In the genomic region with DNA sequence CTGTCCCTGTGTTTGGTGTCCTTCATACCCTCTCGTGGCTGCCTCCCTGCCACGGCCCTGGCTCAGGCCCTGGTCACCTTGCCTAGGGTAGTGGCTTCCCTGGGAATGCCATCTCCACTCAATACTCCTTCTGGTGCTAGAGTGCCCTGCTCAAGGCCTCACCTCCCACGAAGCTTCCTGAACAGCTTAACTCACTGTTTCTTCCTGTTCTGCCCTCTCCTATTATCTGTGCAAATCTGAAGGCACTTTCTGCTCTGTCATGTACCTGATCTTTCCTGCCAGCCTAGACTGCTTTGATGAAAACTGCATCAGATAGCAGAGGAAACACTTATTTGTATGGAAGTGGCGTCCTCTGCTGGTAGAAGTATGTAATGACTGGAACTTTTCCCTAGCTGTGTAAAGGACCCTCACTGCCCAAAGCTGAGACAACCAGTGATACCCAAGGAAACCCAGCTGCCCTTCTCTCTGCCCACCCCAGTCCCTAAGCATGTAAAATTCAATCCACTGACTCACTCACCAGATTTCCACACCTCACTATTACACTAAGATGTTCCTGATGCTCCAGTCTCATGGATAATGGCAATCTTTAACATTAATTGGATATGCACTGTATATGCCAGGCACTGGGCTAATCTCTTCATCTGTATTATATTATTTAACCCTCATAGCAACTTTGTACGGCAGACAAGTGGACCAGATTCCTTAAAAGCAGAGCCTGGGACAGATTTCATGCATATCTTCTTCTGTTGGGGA, we compare ENCODE assay signal across 8 cellular contexts. TPM values are rescaled to one million over a fixed set of nuclear protein-coding genes. Genes with fewer than 3 reads are reported as not detected.
A peak's percentile ranks its signal among the peaks of the same experiment; 100 is the strongest.
DNase-seq lines count a peak whose midpoint lies in the region; ATAC-seq and TF ChIP-seq lines count a peak whose summit lies in the region.

No MANE protein-coding gene starts in this region.

- H3K36me3 ChIP-seq in Karpas-422 (ENCODE audit: insufficient read depth, low read length) (no peaks in the 10 kb centered on the region), NT2/D1 (ENCODE audit: insufficient read depth, insufficient read length, low read length) (no peaks in the 10 kb centered on the region), ascending aorta (no peaks in the 10 kb centered on the region)

- H3K27ac Mint-ChIP-seq in activated CD4-positive, alpha-beta T cell treated with anti-CD3 and anti-CD28 coated beads, Interleukin-2, amount 10 ng/mL, durations not matched to agents 24 days and 14 days: no peak overlapping the region
- no peak overlapping the region for H3K27ac Mint-ChIP-seq in stimulated activated naive B cell treated with anti-CD40 and anti-IgM and Interleukin-4, amounts not matched to agents 10 μg/mL and 1 μg/mL and 100 μg/mL, for 72 hours

- peak overlapping the region; percentile 59 for H3K27ac ChIP-seq in Karpas-422 (ENCODE audit: low read length)
- H3K27ac ChIP-seq in ascending aorta: no peak overlapping the region

- H3K9me3 ChIP-seq in Karpas-422 (ENCODE audit: low read length) (no peaks in the 10 kb centered on the region), NT2/D1 (ENCODE audit: insufficient read depth, low read length) (no peaks in the 10 kb centered on the region), ascending aorta (no peaks in the 10 kb centered on the region)

- H3K4me3 Mint-ChIP-seq in activated CD4-positive, alpha-beta T cell treated with anti-CD3 and anti-CD28 coated beads, Interleukin-2, amount 10 ng/mL, durations not matched to agents 24 days and 14 days: no peak overlapping the region
- H3K4me3 Mint-ChIP-seq in stimulated activated naive B cell treated with anti-CD40 and anti-IgM and Interleukin-4, amounts not matched to agents 10 μg/mL and 1 μg/mL and 100 μg/mL, for 72 hours: no peak overlapping the region

- DNase-seq in activated CD4-positive, alpha-beta T cell treated with anti-CD3 and anti-CD28 coated beads, Interleukin-2, amount 10 ng/mL, durations not matched to agents 24 days and 14 days: peak; percentile 88
- DNase-seq in activated CD4-positive, alpha-beta T cell treated with anti-CD3 and anti-CD28 coated beads for 1 hour: no peak
- DNase-seq in Karpas-422 (peak; percentile 92), NT2/D1 (ENCODE audit: low read depth, low spot score) (peak; percentile 76), ascending aorta (ENCODE audit: low spot score in 2 of 2) (no peak), iPS-NIHi11 (ENCODE audit: low spot score) (peak; percentile 67)
- DNase-seq in stimulated activated naive B cell treated with anti-CD40 and anti-IgM and Interleukin-4, amounts not matched to agents 10 μg/mL and 1 μg/mL and 100 μg/mL, for 72 hours: no peak

- peak; percentile 20 to 26 for ATAC-seq in stimulated activated naive B cell treated with anti-CD40 and anti-IgM and Interleukin-4, amounts not matched to agents 10 μg/mL and 1 μg/mL and 100 μg/mL, for 72 hours (replicated peaks)
- ATAC-seq in HG02759 (IDR thresholded peaks at IDR 0.05; ENCODE audit: unreplicated experiment): no peak

- H3K36me3 Mint-ChIP-seq in activated CD4-positive, alpha-beta T cell treated with anti-CD3 and anti-CD28 coated beads, Interleukin-2, amount 10 ng/mL, durations not matched to agents 24 days and 14 days (ENCODE audit: low read depth): no peaks in the 10 kb centered on the region
- H3K36me3 Mint-ChIP-seq in stimulated activated naive B cell treated with anti-CD40 and anti-IgM and Interleukin-4, amounts not matched to agents 10 μg/mL and 1 μg/mL and 100 μg/mL, for 72 hours: no peaks in the 10 kb centered on the region

- H3K9me3 Mint-ChIP-seq in activated CD4-positive, alpha-beta T cell treated with anti-CD3 and anti-CD28 coated beads, Interleukin-2, amount 10 ng/mL, durations not matched to agents 24 days and 14 days: no peaks in the 10 kb centered on the region
- no peaks in the 10 kb centered on the region for H3K9me3 Mint-ChIP-seq in stimulated activated naive B cell treated with anti-CD40 and anti-IgM and Interleukin-4, amounts not matched to agents 10 μg/mL and 1 μg/mL and 100 μg/mL, for 72 hours

- H3K27me3 ChIP-seq in Karpas-422 (ENCODE audit: low read length) (no peaks in the 10 kb centered on the region), NT2/D1 (ENCODE audit: insufficient read depth, insufficient read length) (peaks cover 22% of the 10 kb centered on the region), ascending aorta (no peaks in the 10 kb centered on the region)

- H3K4me3 ChIP-seq in Karpas-422 (ENCODE audit: low read length) (no peak overlapping the region), NT2/D1 (ENCODE audit: insufficient read length, low read depth) (no peak overlapping the region), ascending aorta (no peak overlapping the region)

- H4K20me1 ChIP-seq in Karpas-422 (ENCODE audit: insufficient read depth, low read depth, low read length): no peaks in the 10 kb centered on the region

- peaks cover 2% of the 10 kb centered on the region for H3K27me3 Mint-ChIP-seq in activated CD4-positive, alpha-beta T cell treated with anti-CD3 and anti-CD28 coated beads, Interleukin-2, amount 10 ng/mL, durations not matched to agents 24 days and 14 days
- no peaks in the 10 kb centered on the region for H3K27me3 Mint-ChIP-seq in stimulated activated naive B cell treated with anti-CD40 and anti-IgM and Interleukin-4, amounts not matched to agents 10 μg/mL and 1 μg/mL and 100 μg/mL, for 72 hours

- 0 out of 2 replicates have a peak overlapping the region, but pooled peaks have one; percentile 62 for H2AFZ ChIP-seq in Karpas-422 (ENCODE audit: low read length)

- peak; percentile 78 to 93 (median 87) for TF ChIP-seq CTCF in ascending aorta (IDR thresholded peaks at IDR 0.05)

- H3K4me1 ChIP-seq in Karpas-422 (ENCODE audit: low read length): peaks cover 74% of the 10 kb centered on the region
- peaks cover 11% of the 10 kb centered on the region for H3K4me1 ChIP-seq in NT2/D1 (ENCODE audit: insufficient read depth, insufficient read length)
- peaks cover 10 to 12% of the 10 kb centered on the region in 2 donors for H3K4me1 ChIP-seq in ascending aorta

- H3K4me1 Mint-ChIP-seq in activated CD4-positive, alpha-beta T cell treated with anti-CD3 and anti-CD28 coated beads, Interleukin-2, amount 10 ng/mL, durations not matched to agents 24 days and 14 days: peaks cover 28% of the 10 kb centered on the region
- H3K4me1 Mint-ChIP-seq in stimulated activated naive B cell treated with anti-CD40 and anti-IgM and Interleukin-4, amounts not matched to agents 10 μg/mL and 1 μg/mL and 100 μg/mL, for 72 hours: peaks cover 22 to 56% of the 10 kb centered on the region in 2 donors

- intact Hi-C loops in activated CD4-positive, alpha-beta T cell treated with anti-CD3 and anti-CD28 coated beads, Interleukin-2, amount 10 ng/mL, durations not matched to agents 24 days and 14 days (cut with micrococcal nuclease): loop anchor here (2.0 kb wide), 1 partner anchor 230 kb away; no protein-coding TSS in a partner anchor
- intact Hi-C loops in ascending aorta (cut with DNase I): loop anchor here (2.0 kb wide), 1 partner anchor 230 kb away; no protein-coding TSS in a partner anchor

- H3K9ac ChIP-seq in Karpas-422 (ENCODE audit: low read length) (peak overlapping the region; percentile 50), NT2/D1 (ENCODE audit: insufficient read length, low read depth) (peak overlapping the region; percentile 22)

- no peaks in the 10 kb centered on the region for H3K79me2 ChIP-seq in Karpas-422 (ENCODE audit: low read length)

- no peak overlapping the region for H3K4me2 ChIP-seq in Karpas-422 (ENCODE audit: low read depth, low read length, poor library complexity, severe bottlenecking)

- H3K9me2 ChIP-seq in Karpas-422 (replicated peaks; ENCODE audit: insufficient read depth, low read length): no peaks in the 10 kb centered on the region

RNA-seq across cellular contexts. Expression of a gene that starts 36.2 kb away (rescaled TPM):
- total RNA-seq in activated CD4-positive, alpha-beta T cell treated with anti-CD3 and anti-CD28 coated beads, Interleukin-2, amount 10 ng/mL, durations not matched to agents 24 days and 14 days: 106 and 108 TPM in 2 replicates
- total RNA-seq in Karpas-422 (2014; rRNA removed; shearing (Covaris generic); ENCODE audit: low replicate concordance): 245 and 258 TPM in 2 replicates
- 219 TPM for total RNA-seq in ascending aorta

RNA-seq across cellular contexts. Expression of a gene that starts 39.6 kb away (rescaled TPM):
- total RNA-seq in activated CD4-positive, alpha-beta T cell treated with anti-CD3 and anti-CD28 coated beads, Interleukin-2, amount 10 ng/mL, durations not matched to agents 24 days and 14 days: 0.21 and 0.70 TPM in 2 replicates
- total RNA-seq in Karpas-422 (2014; rRNA removed; shearing (Covaris generic); ENCODE audit: low replicate concordance): 0.89 and 15.2 TPM in 2 replicates
- total RNA-seq in ascending aorta: not detected

Comparison
In these comparisons a context has a peak if more than half of its experiments do, and no peak if none do; other contexts are left out.
1. DNase-seq: peak in activated CD4-positive, alpha-beta T cell treated with anti-CD3 and anti-CD28 coated beads, Interleukin-2, amount 10 ng/mL, durations not matched to agents 24 days and 14 days (single experiment), Karpas-422 (single experiment), NT2/D1 (single experiment) and iPS-NIHi11 (single experiment); none in activated CD4-positive, alpha-beta T cell treated with anti-CD3 and anti-CD28 coated beads for 1 hour (single experiment), ascending aorta (0 of 2) and stimulated activated naive B cell treated with anti-CD40 and anti-IgM and Interleukin-4, amounts not matched to agents 10 μg/mL and 1 μg/mL and 100 μg/mL, for 72 hours (single experiment).